Comparison of ENCODE assay signal across 8 cellular contexts in genomic region chr5:31530541-31531265, GRCh38. TPM values are rescaled to one million over a fixed set of nuclear protein-coding genes. Genes with fewer than 3 reads are reported as not detected.
DNase-seq lines count a peak whose midpoint lies in the region; ATAC-seq and TF ChIP-seq lines count a peak whose summit lies in the region.

No MANE protein-coding gene starts in this region.

- peak overlapping the region; percentile 90 for H3K4me3 ChIP-seq in H7 (ENCODE audit: insufficient read depth, low read depth, low read length)
- H3K4me3 ChIP-seq in PC-9 = peak overlapping the region; percentile 92
- peak overlapping the region; percentile 74 to 96 (median 88) for H3K4me3 ChIP-seq in fibroblast of lung (replicated peaks in 1 of 4; ENCODE audit: control extremely low read depth in 1 of 4, insufficient read depth in 1 of 4, low read depth in 3 of 4, low read length in 4 of 4)
- peak overlapping the region; percentile 93 for H3K4me3 ChIP-seq in skeletal muscle cell (ENCODE audit: low read depth, low read length)

- intact Hi-C loops in PC-9 (cut with micrococcal nuclease; ENCODE audit: unreplicated experiment) = loop anchor here (10.0 kb wide), 1 partner anchor 844 kb away; no protein-coding TSS in a partner anchor

- no peak for ATAC-seq in GM21367 (IDR thresholded peaks at IDR 0.05; ENCODE audit: unreplicated experiment)

- peaks cover 21% of the 10 kb centered on the region for H3K36me3 ChIP-seq in H7 (replicated peaks; ENCODE audit: control insufficient read depth, insufficient read depth, low read length)
- H3K36me3 ChIP-seq in PC-9 (ENCODE audit: low read depth) = peaks cover 28% of the 10 kb centered on the region
- H3K36me3 ChIP-seq in fibroblast of lung (ENCODE audit: control insufficient read depth, insufficient read depth, low read length) = peaks cover 13% of the 10 kb centered on the region

- H3K27ac ChIP-seq in PC-9 (no peak overlapping the region), fibroblast of lung (ENCODE audit: insufficient read depth, low read length) (peak overlapping the region; percentile 84)

- H3K9me3 ChIP-seq in PC-9 (ENCODE audit: insufficient read depth, low read depth) (no peaks in the 10 kb centered on the region), fibroblast of lung (ENCODE audit: control insufficient read depth, insufficient read depth, low read depth, low read length) (no peaks in the 10 kb centered on the region)

- peaks cover 28% of the 10 kb centered on the region for H3K4me1 ChIP-seq in PC-9 (replicated peaks; ENCODE audit: insufficient read depth)
- H3K4me1 ChIP-seq in fibroblast of lung (ENCODE audit: control insufficient read depth, extremely low read depth, insufficient read depth, low read length) = peaks cover 7% of the 10 kb centered on the region

- H3K4me2 ChIP-seq in PC-9 (peak overlapping the region; percentile 89), fibroblast of lung (ENCODE audit: extremely low read depth, insufficient read depth, low read length) (peak overlapping the region; percentile 89)

- H3K9ac ChIP-seq in fibroblast of lung (ENCODE audit: insufficient read depth, low read length) = no peak overlapping the region

- BruUV-seq in PC-9 (replicated peaks; lab: Mats Ljungman, UMichigan) = no TSS peak

- no peaks in the 10 kb centered on the region for H3K9me2 ChIP-seq in PC-9 (ENCODE audit: insufficient read depth)

- H2AFZ ChIP-seq in PC-9 = peak overlapping the region; percentile 99
- no peak overlapping the region for H2AFZ ChIP-seq in fibroblast of lung (ENCODE audit: low read length)

- H4K20me1 ChIP-seq in PC-9 (ENCODE audit: insufficient read depth) (no peaks in the 10 kb centered on the region), fibroblast of lung (ENCODE audit: control insufficient read depth, extremely low read depth, insufficient read depth, low read length) (no peaks in the 10 kb centered on the region)

- POLR2A ChIA-PET in PC-9 (lab: Charles Lee; ENCODE audit: unreplicated experiment) = no interaction called here

- H3K79me2 ChIP-seq in PC-9 (ENCODE audit: low read depth) (peaks cover 44% of the 10 kb centered on the region), fibroblast of lung (ENCODE audit: control insufficient read depth, insufficient read depth, low read length) (peaks cover 32% of the 10 kb centered on the region)

- peaks cover 10% of the 10 kb centered on the region; the same call in 1 of the 2 replicates for H3F3A ChIP-seq in PC-9 (ENCODE audit: insufficient read depth, low read depth)

- no peak for TF ChIP-seq CTCF in PC-9 (conservative IDR thresholded peaks at IDR 0.05)
- TF ChIP-seq CTCF in fibroblast of lung (conservative IDR thresholded peaks at IDR 0.05 in 1 of 2, IDR thresholded peaks at IDR 0.05 in 1 of 2; ENCODE audit: low read depth in 1 of 2, low read length in 2 of 2) = no peak

- CTCF ChIA-PET in PC-9 (lab: Charles Lee) = interaction anchor here (2.2 kb wide), 1 partner anchor 546 kb away, joined by 9 read pairs; no protein-coding TSS in a partner anchor

- DNase-seq in H7 (no peak), PC-9 (no peak), fibroblast of lung (ENCODE audit: low read depth in 2 of 2) (peak in 1 of 2 donors; percentile 25), skeletal muscle cell (ENCODE audit: low read depth) (no peak), NCI-H2107 treated with DMSO at 0.1 percent for 48 hours (lab: John Stamatoyannopoulos, UW; ENCODE audit: unreplicated experiment) (no peak), A172 (ENCODE audit: low spot score) (no peak), putamen (ENCODE audit: low spot score) (no peak)

- no peaks in the 10 kb centered on the region for H3K27me3 ChIP-seq in H7 (ENCODE audit: control insufficient read depth, insufficient read depth, low read length)
- no peaks in the 10 kb centered on the region for H3K27me3 ChIP-seq in PC-9 (ENCODE audit: insufficient read depth, low read depth)
- H3K27me3 ChIP-seq in fibroblast of lung (ENCODE audit: control insufficient read depth, insufficient read depth, low read length) = no peaks in the 10 kb centered on the region

RNA-seq across cellular contexts. Expression of gene DROSHA, which starts 1.2 kb away (rescaled TPM):
- total RNA-seq in H7 (2014; rRNA removed; shearing (Covaris generic)) = 36.0 and 81.8 TPM in 2 replicates
- total RNA-seq in PC-9 (2021) = 154 and 162 TPM in 2 replicates
- 42.1 and 48.4 TPM in 2 replicates for total RNA-seq in fibroblast of lung
- polyA plus RNA-seq in fibroblast of lung = 44.1 and 52.7 TPM in 2 replicates
- 41.0 and 42.9 TPM in 2 replicates for polyA plus RNA-seq in fibroblast of lung (2012)
- polyA minus RNA-seq in fibroblast of lung (ENCODE audit: low replicate concordance) = 83.1 and 134 TPM in 2 replicates
- total RNA-seq in A172 (2014; rRNA removed; shearing (Covaris generic)) = 36.8 and 47.8 TPM in 2 replicates

RNA-seq across cellular contexts. Expression of gene C5orf22, which starts 1.4 kb away (rescaled TPM):
- 28.9 and 30.4 TPM in 2 replicates for total RNA-seq in H7 (2014; rRNA removed; shearing (Covaris generic))
- total RNA-seq in PC-9 (2021) (35.2 and 46.7 TPM in 2 replicates), fibroblast of lung (17.2 and 20.0 TPM in 2 replicates)
- polyA plus RNA-seq in fibroblast of lung = 20.4 and 26.9 TPM in 2 replicates
- 10.8 and 14.9 TPM in 2 replicates for polyA plus RNA-seq in fibroblast of lung (2012)
- polyA minus RNA-seq in fibroblast of lung (ENCODE audit: low replicate concordance) = 0.98 and 5.7 TPM in 2 replicates
- 30.6 and 41.4 TPM in 2 replicates for total RNA-seq in A172 (2014; rRNA removed; shearing (Covaris generic))
